In the genomic region with DNA sequence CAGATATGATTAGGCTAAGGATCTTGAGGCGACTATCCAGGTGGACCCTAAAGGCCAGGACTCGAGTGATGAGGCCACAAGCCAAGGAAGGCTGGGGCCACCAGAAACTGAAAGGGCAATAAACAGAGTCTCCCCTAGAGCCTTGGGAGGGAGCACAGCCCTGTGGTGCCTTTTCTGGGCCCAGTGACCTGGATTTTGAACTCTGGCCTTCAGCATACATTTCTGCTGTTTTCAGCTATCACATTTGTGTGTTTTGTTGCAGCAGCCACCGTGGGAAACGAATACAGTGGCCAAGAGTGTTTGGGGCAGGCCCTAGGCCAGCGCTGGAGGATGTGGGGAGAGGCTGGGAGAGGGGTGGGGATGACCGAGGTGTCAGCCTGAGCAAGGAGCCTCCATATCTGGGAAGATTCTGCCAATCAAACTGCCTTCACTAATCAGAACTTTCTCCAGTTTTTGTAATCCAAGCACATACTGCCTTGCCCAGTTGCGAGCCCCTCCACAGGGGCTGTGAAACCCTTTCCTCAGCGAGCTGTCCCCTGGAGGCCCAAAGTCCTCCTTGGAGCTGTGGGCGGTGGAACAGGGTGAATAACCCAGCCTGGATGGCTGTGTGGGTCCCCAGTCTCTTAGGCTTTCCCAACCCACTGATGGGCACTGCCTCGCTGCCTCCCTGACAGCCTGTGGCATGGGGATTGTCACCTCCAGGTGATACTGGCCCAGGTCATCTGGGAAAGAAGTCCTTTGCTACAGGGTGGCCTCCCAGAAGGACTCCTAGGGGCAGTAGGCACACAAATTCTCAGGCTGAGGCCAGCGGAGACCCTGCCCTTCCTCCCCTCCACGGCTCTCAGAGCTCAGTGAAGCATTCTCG, we compare ENCODE assay signal across 1 cellular context.
TF ChIP-seq lines count a peak whose summit lies in the region.

No MANE protein-coding gene starts in this region.

TF ChIP-seq in HepG2, 621 proteins besides CTCF, POLR2A, EP300 and RAD21 (continued from another document and continues in another):
- no peak for TF ChIP-seq EEA1 (CRISPR knock-in tag; IDR thresholded peaks at IDR 0.05; ENCODE audit: borderline replicate concordance)
- TF ChIP-seq U2AF1 (optimal IDR thresholded peaks at IDR 0.05; ENCODE audit: low read depth, low read length), result no peak
- peak; percentile 26 to 56; a peak in 2 of 4 replicates for TF ChIP-seq NR2F1 (CRISPR knock-in tag; IDR thresholded peaks at IDR 0.05)
- no peak for TF ChIP-seq ZNF501 (CRISPR knock-in tag; IDR thresholded peaks at IDR 0.05)
- TF ChIP-seq, protein P1, sequence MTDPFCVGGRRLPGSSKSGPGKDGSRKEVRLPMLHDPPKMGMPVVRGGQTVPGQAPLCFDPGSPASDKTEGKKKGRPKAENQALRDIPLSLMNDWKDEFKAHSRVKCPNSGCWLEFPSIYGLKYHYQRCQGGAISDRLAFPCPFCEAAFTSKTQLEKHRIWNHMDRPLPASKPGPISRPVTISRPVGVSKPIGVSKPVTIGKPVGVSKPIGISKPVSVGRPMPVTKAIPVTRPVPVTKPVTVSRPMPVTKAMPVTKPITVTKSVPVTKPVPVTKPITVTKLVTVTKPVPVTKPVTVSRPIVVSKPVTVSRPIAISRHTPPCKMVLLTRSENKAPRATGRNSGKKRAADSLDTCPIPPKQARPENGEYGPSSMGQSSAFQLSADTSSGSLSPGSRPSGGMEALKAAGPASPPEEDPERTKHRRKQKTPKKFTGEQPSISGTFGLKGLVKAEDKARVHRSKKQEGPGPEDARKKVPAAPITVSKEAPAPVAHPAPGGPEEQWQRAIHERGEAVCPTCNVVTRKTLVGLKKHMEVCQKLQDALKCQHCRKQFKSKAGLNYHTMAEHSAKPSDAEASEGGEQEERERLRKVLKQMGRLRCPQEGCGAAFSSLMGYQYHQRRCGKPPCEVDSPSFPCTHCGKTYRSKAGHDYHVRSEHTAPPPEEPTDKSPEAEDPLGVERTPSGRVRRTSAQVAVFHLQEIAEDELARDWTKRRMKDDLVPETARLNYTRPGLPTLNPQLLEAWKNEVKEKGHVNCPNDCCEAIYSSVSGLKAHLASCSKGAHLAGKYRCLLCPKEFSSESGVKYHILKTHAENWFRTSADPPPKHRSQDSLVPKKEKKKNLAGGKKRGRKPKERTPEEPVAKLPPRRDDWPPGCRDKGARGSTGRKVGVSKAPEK (CRISPR knock-in tag; IDR thresholded peaks at IDR 0.05; ENCODE audit: borderline replicate concordance), result no peak
- TF ChIP-seq ZNF660 (CRISPR knock-in tag; IDR thresholded peaks at IDR 0.05; ENCODE audit: borderline replicate concordance, low read depth), result no peak
- no peak; the same call in 1 of the 2 replicates for TF ChIP-seq ZNF772 (CRISPR knock-in tag; IDR thresholded peaks at IDR 0.05)
- 0 out of 2 replicates have a peak, but pooled peaks have one; percentile 32 for TF ChIP-seq FOXJ3 (CRISPR knock-in tag; IDR thresholded peaks at IDR 0.05; ENCODE audit: borderline replicate concordance)
- no peak for TF ChIP-seq NFKB2 (CRISPR knock-in tag; IDR thresholded peaks at IDR 0.05; ENCODE audit: borderline replicate concordance)
- TF ChIP-seq ZNF263 (CRISPR knock-in tag; IDR thresholded peaks at IDR 0.05), result peak; percentile 90
- TF ChIP-seq SNRNP70 (IDR thresholded peaks at IDR 0.05; ENCODE audit: low read depth, low read length), result no peak
- TF ChIP-seq HNRNPL (IDR thresholded peaks at IDR 0.05; ENCODE audit: low read depth, low read length), result no peak
- 0 out of 2 replicates have a peak, but pooled peaks have one; percentile 49 for TF ChIP-seq ZFX (CRISPR knock-in tag; IDR thresholded peaks at IDR 0.05; ENCODE audit: low read depth)
- TF ChIP-seq, protein P2, sequence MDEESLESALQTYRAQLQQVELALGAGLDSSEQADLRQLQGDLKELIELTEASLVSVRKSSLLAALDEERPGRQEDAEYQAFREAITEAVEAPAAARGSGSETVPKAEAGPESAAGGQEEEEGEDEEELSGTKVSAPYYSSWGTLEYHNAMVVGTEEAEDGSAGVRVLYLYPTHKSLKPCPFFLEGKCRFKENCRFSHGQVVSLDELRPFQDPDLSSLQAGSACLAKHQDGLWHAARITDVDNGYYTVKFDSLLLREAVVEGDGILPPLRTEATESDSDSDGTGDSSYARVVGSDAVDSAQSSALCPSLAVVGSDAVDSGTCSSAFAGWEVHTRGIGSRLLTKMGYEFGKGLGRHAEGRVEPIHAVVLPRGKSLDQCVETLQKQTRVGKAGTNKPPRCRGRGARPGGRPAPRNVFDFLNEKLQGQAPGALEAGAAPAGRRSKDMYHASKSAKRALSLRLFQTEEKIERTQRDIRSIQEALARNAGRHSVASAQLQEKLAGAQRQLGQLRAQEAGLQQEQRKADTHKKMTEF (CRISPR knock-in tag; IDR thresholded peaks at IDR 0.05), result no peak
- TF ChIP-seq, protein P3, sequence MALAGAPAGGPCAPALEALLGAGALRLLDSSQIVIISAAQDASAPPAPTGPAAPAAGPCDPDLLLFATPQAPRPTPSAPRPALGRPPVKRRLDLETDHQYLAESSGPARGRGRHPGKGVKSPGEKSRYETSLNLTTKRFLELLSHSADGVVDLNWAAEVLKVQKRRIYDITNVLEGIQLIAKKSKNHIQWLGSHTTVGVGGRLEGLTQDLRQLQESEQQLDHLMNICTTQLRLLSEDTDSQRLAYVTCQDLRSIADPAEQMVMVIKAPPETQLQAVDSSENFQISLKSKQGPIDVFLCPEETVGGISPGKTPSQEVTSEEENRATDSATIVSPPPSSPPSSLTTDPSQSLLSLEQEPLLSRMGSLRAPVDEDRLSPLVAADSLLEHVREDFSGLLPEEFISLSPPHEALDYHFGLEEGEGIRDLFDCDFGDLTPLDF (CRISPR knock-in tag; IDR thresholded peaks at IDR 0.05), result no peak
- 0 out of 2 replicates have a peak, but pooled peaks have one; percentile 8 for TF ChIP-seq SAFB2 (CRISPR knock-in tag; IDR thresholded peaks at IDR 0.05; ENCODE audit: borderline replicate concordance, low read depth)
- TF ChIP-seq, protein P4, sequence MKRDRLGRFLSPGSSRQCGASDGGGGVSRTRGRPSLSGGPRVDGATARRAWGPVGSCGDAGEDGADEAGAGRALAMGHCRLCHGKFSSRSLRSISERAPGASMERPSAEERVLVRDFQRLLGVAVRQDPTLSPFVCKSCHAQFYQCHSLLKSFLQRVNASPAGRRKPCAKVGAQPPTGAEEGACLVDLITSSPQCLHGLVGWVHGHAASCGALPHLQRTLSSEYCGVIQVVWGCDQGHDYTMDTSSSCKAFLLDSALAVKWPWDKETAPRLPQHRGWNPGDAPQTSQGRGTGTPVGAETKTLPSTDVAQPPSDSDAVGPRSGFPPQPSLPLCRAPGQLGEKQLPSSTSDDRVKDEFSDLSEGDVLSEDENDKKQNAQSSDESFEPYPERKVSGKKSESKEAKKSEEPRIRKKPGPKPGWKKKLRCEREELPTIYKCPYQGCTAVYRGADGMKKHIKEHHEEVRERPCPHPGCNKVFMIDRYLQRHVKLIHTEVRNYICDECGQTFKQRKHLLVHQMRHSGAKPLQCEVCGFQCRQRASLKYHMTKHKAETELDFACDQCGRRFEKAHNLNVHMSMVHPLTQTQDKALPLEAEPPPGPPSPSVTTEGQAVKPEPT (CRISPR knock-in tag; IDR thresholded peaks at IDR 0.05; ENCODE audit: low read depth), result no peak
- no peak for TF ChIP-seq ZNF644 (CRISPR knock-in tag; IDR thresholded peaks at IDR 0.05; ENCODE audit: low read depth)
- no peak for TF ChIP-seq SMAD3 (CRISPR knock-in tag; IDR thresholded peaks at IDR 0.05)
- no peak for TF ChIP-seq ZNF879 (CRISPR knock-in tag; IDR thresholded peaks at IDR 0.05)
- TF ChIP-seq, protein P5, sequence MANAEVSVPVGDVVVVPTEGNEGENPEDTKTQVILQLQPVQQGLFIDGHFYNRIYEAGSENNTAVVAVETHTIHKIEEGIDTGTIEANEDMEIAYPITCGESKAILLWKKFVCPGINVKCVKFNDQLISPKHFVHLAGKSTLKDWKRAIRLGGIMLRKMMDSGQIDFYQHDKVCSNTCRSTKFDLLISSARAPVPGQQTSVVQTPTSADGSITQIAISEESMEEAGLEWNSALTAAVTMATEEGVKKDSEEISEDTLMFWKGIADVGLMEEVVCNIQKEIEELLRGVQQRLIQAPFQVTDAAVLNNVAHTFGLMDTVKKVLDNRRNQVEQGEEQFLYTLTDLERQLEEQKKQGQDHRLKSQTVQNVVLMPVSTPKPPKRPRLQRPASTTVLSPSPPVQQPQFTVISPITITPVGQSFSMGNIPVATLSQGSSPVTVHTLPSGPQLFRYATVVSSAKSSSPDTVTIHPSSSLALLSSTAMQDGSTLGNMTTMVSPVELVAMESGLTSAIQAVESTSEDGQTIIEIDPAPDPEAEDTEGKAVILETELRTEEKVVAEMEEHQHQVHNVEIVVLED (CRISPR knock-in tag; IDR thresholded peaks at IDR 0.05; ENCODE audit: borderline replicate concordance), result no peak
- 0 out of 2 replicates have a peak, but pooled peaks have one; percentile 18 for TF ChIP-seq TBX2 (CRISPR knock-in tag; IDR thresholded peaks at IDR 0.05; ENCODE audit: borderline replicate concordance)
- TF ChIP-seq SCMH1 (CRISPR knock-in tag; IDR thresholded peaks at IDR 0.05; ENCODE audit: borderline replicate concordance), result no peak
- TF ChIP-seq ZNF264 (CRISPR knock-in tag; IDR thresholded peaks at IDR 0.05), result 0 out of 2 replicates have a peak, but pooled peaks have one; percentile 38
- 0 out of 2 replicates have a peak, but pooled peaks have one; percentile 61 for TF ChIP-seq ZMYM2 (CRISPR knock-in tag; IDR thresholded peaks at IDR 0.05)
- peak; percentile 22; the same call in 1 of the 2 replicates for TF ChIP-seq ZNF788 (CRISPR knock-in tag; IDR thresholded peaks at IDR 0.05; ENCODE audit: borderline replicate concordance)
- TF ChIP-seq, protein P6, sequence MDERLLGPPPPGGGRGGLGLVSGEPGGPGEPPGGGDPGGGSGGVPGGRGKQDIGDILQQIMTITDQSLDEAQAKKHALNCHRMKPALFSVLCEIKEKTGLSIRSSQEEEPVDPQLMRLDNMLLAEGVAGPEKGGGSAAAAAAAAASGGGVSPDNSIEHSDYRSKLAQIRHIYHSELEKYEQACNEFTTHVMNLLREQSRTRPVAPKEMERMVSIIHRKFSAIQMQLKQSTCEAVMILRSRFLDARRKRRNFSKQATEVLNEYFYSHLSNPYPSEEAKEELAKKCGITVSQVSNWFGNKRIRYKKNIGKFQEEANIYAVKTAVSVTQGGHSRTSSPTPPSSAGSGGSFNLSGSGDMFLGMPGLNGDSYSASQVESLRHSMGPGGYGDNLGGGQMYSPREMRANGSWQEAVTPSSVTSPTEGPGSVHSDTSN (CRISPR knock-in tag; IDR thresholded peaks at IDR 0.05), result no peak
- no peak for TF ChIP-seq ARNT (IDR thresholded peaks at IDR 0.05)
- no peak for TF ChIP-seq SALL1 (CRISPR knock-in tag; IDR thresholded peaks at IDR 0.05)
- TF ChIP-seq ZNF547 (CRISPR knock-in tag; IDR thresholded peaks at IDR 0.05), result no peak
- TF ChIP-seq, protein P7, sequence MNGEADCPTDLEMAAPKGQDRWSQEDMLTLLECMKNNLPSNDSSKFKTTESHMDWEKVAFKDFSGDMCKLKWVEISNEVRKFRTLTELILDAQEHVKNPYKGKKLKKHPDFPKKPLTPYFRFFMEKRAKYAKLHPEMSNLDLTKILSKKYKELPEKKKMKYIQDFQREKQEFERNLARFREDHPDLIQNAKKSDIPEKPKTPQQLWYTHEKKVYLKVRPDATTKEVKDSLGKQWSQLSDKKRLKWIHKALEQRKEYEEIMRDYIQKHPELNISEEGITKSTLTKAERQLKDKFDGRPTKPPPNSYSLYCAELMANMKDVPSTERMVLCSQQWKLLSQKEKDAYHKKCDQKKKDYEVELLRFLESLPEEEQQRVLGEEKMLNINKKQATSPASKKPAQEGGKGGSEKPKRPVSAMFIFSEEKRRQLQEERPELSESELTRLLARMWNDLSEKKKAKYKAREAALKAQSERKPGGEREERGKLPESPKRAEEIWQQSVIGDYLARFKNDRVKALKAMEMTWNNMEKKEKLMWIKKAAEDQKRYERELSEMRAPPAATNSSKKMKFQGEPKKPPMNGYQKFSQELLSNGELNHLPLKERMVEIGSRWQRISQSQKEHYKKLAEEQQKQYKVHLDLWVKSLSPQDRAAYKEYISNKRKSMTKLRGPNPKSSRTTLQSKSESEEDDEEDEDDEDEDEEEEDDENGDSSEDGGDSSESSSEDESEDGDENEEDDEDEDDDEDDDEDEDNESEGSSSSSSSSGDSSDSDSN (CRISPR knock-in tag; IDR thresholded peaks at IDR 0.05), result 0 out of 2 replicates have a peak, but pooled peaks have one; percentile 8
- TF ChIP-seq TSC22D2 (CRISPR knock-in tag; IDR thresholded peaks at IDR 0.05; ENCODE audit: borderline replicate concordance), result no peak
- TF ChIP-seq, protein P8, sequence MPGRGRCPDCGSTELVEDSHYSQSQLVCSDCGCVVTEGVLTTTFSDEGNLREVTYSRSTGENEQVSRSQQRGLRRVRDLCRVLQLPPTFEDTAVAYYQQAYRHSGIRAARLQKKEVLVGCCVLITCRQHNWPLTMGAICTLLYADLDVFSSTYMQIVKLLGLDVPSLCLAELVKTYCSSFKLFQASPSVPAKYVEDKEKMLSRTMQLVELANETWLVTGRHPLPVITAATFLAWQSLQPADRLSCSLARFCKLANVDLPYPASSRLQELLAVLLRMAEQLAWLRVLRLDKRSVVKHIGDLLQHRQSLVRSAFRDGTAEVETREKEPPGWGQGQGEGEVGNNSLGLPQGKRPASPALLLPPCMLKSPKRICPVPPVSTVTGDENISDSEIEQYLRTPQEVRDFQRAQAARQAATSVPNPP (CRISPR knock-in tag; IDR thresholded peaks at IDR 0.05), result no peak
- no peak for TF ChIP-seq ZNF549 (CRISPR knock-in tag; IDR thresholded peaks at IDR 0.05)
- no peak for TF ChIP-seq DNMT1 (CRISPR knock-in tag; IDR thresholded peaks at IDR 0.05)
- TF ChIP-seq ZNF773 (CRISPR knock-in tag; IDR thresholded peaks at IDR 0.05; ENCODE audit: borderline replicate concordance), result no peak
- TF ChIP-seq REL (CRISPR knock-in tag; conservative IDR thresholded peaks at IDR 0.05), result no peak
- peak; percentile 23; the same call in 1 of the 2 replicates for TF ChIP-seq HOXA3 (CRISPR knock-in tag; IDR thresholded peaks at IDR 0.05)
- TF ChIP-seq SIX1 (CRISPR knock-in tag; IDR thresholded peaks at IDR 0.05; ENCODE audit: borderline replicate concordance), result no peak
- 0 out of 2 replicates have a peak, but pooled peaks have one; percentile 16 for TF ChIP-seq ZMAT3 (CRISPR knock-in tag; conservative IDR thresholded peaks at IDR 0.05)
- TF ChIP-seq DPF2 (CRISPR knock-in tag; IDR thresholded peaks at IDR 0.05; ENCODE audit: borderline replicate concordance, low read depth), result 0 out of 2 replicates have a peak, but pooled peaks have one; percentile 27
- no peak for TF ChIP-seq RFXANK (CRISPR knock-in tag; IDR thresholded peaks at IDR 0.05)
- TF ChIP-seq, protein P9, sequence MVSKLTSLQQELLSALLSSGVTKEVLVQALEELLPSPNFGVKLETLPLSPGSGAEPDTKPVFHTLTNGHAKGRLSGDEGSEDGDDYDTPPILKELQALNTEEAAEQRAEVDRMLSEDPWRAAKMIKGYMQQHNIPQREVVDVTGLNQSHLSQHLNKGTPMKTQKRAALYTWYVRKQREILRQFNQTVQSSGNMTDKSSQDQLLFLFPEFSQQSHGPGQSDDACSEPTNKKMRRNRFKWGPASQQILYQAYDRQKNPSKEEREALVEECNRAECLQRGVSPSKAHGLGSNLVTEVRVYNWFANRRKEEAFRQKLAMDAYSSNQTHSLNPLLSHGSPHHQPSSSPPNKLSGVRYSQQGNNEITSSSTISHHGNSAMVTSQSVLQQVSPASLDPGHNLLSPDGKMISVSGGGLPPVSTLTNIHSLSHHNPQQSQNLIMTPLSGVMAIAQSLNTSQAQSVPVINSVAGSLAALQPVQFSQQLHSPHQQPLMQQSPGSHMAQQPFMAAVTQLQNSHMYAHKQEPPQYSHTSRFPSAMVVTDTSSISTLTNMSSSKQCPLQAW (CRISPR knock-in tag; IDR thresholded peaks at IDR 0.05), result no peak
- TF ChIP-seq JUN (CRISPR knock-in tag; IDR thresholded peaks at IDR 0.05), result no peak
- 0 out of 2 replicates have a peak, but pooled peaks have one; percentile 56 for TF ChIP-seq NFIB (CRISPR knock-in tag; IDR thresholded peaks at IDR 0.05; ENCODE audit: borderline replicate concordance)
- TF ChIP-seq CHD2 (IDR thresholded peaks at IDR 0.05; ENCODE audit: low read depth, low read length), result no peak
- TF ChIP-seq RXRB (CRISPR knock-in tag; IDR thresholded peaks at IDR 0.05; ENCODE audit: borderline replicate concordance), result 0 out of 2 replicates have a peak, but pooled peaks have one; percentile 17
- TF ChIP-seq FOXP1 (IDR thresholded peaks at IDR 0.05), result no peak
- TF ChIP-seq FOXP1 (CRISPR knock-in tag; IDR thresholded peaks at IDR 0.05), result no peak
